ENCODE assay signal across 15 cellular contexts in the genomic region with DNA sequence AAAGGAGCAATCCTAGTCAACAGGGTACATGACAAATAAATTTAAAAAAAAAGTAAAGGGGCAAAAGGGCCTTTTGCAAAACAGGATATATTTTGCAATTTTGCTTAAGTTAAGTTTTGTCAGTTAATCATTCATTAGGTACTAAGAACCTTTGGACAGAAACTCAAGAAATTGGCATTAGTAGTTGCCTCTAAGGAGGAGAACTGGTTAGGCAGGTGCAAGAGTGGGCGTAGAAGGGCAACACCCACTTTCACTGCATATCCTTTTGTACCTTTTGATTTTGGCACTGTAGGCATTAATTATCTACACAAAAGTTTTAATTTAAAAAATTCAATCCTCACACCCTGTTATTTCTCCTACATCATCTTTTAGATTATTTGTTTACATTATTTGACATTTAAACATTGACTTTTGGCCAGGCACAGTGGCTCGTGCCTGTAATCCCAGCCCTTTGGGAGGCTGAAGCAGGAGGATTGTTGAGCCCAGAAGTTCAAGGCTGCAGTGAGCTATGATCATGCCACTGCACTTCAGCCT. TPM values are rescaled to one million over a fixed set of nuclear protein-coding genes. Genes with fewer than 3 reads are reported as not detected.
DNase-seq lines count a peak whose midpoint lies in the region; ATAC-seq, FAIRE-seq and TF ChIP-seq lines count a peak whose summit lies in the region.
"Had no signal": no experiment of that assay in that cellular context is flagged by ENCODE, and none has a peak within 500 bp of the region (broad histone marks: within the 10 kb centered on the region; RNA-seq: fewer than 3 reads in every experiment).

No MANE protein-coding gene starts in this region.

- peaks cover 2% of the 10 kb centered on the region for H3K36me3 Mint-ChIP-seq in activated CD4-positive, alpha-beta T cell treated with anti-CD3 and anti-CD28 coated beads, Interleukin-2, amount 10 ng/mL, durations not matched to agents 7 days and 5 days (ENCODE audit: low read depth)
- H3K36me3 Mint-ChIP-seq: activated naive CD8-positive, alpha-beta T cell treated with anti-CD3 and anti-CD28 coated beads, Interleukin-2, amount 10 ng/mL, durations not matched to agents 7 days and 5 days had no signal

- no peak for DNase-seq in activated CD4-positive, alpha-beta T cell treated with anti-CD3 and anti-CD28 coated beads, Interleukin-2, amount 10 ng/mL, durations not matched to agents 7 days and 5 days
- DNase-seq in activated CD4-positive, alpha-beta T cell treated with anti-CD3 and anti-CD28 coated beads for 48 hours, result no peak
- DNase-seq in bronchial epithelial cell (ENCODE audit: low read depth) (peak; percentile 51), lung (ENCODE audit: low spot score) (peak; percentile 65), HTR-8/SVneo (ENCODE audit: insufficient read length, low spot score) (no peak), NCI-H82 (lab: John Stamatoyannopoulos, UW) (no peak), trophoblast cell (no peak)
- DNase-seq: activated naive CD8-positive, alpha-beta T cell treated with anti-CD3 and anti-CD28 coated beads, Interleukin-2, amount 10 ng/mL, durations not matched to agents 7 days and 5 days; CD8-positive, alpha-beta memory T cell; lower lobe of right lung; NCI-H2171 treated with DMSO at 0.1 percent for 48 hours; stimulated activated naive CD8-positive, alpha-beta T cell treated with anti-CD3 and anti-CD28 coated beads, Interleukin-15, Interleukin-2, amounts not matched to agents 100 U/mL and 50 U/mL, for 24 hours had no signal

- H4K8ac ChIP-seq in trophoblast cell (ENCODE audit: low read depth, low read length), result no peak overlapping the region

- H3K9me3 Mint-ChIP-seq in activated CD4-positive, alpha-beta T cell treated with anti-CD3 and anti-CD28 coated beads, Interleukin-2, amount 10 ng/mL, durations not matched to agents 7 days and 5 days, result no peaks in the 10 kb centered on the region
- H3K9me3 Mint-ChIP-seq: activated naive CD8-positive, alpha-beta T cell treated with anti-CD3 and anti-CD28 coated beads, Interleukin-2, amount 10 ng/mL, durations not matched to agents 7 days and 5 days; CD8-positive, alpha-beta memory T cell had no signal

- H2AK5ac ChIP-seq in trophoblast cell (ENCODE audit: low read length), result no peak overlapping the region

- H3K4me3 ChIP-seq in bronchial epithelial cell (ENCODE audit: low read depth, low read length), result no peak overlapping the region
- no peak overlapping the region for H3K4me3 ChIP-seq in lung
- no peak overlapping the region for H3K4me3 ChIP-seq in trophoblast cell (ENCODE audit: low read depth, low read length)
- H3K4me3 ChIP-seq: lower lobe of right lung had no signal

- H3K27me3 ChIP-seq in bronchial epithelial cell (ENCODE audit: control insufficient read depth, insufficient read depth, low read length) (no peaks in the 10 kb centered on the region), lung (ENCODE audit: control insufficient read depth, insufficient read depth) (no peaks in the 10 kb centered on the region), trophoblast cell (ENCODE audit: insufficient read depth, low read length) (peaks cover 3% of the 10 kb centered on the region)

- CTCF ChIA-PET in activated CD4-positive, alpha-beta T cell treated with anti-CD3 and anti-CD28 coated beads, Interleukin-2, amount 10 ng/mL, durations not matched to agents 7 days and 5 days (lab: Charles Lee), result no interaction called here

- H3K9ac ChIP-seq in trophoblast cell (ENCODE audit: low read length), result no peak overlapping the region

- peak overlapping the region; percentile 33 for H3K27ac Mint-ChIP-seq in activated CD4-positive, alpha-beta T cell treated with anti-CD3 and anti-CD28 coated beads, Interleukin-2, amount 10 ng/mL, durations not matched to agents 7 days and 5 days
- H3K27ac Mint-ChIP-seq: activated naive CD8-positive, alpha-beta T cell treated with anti-CD3 and anti-CD28 coated beads, Interleukin-2, amount 10 ng/mL, durations not matched to agents 7 days and 5 days had no signal

- no peak for ATAC-seq in lung (ENCODE audit: insufficient read depth, low FRiP score)
- no peak for ATAC-seq in HG02623 (IDR thresholded peaks at IDR 0.05; ENCODE audit: unreplicated experiment)
- ATAC-seq: stimulated activated naive CD8-positive, alpha-beta T cell treated with anti-CD3 and anti-CD28 coated beads, Interleukin-15, Interleukin-2, amounts not matched to agents 100 U/mL and 50 U/mL, for 24 hours had no signal

- no peak overlapping the region for H3K18ac ChIP-seq in trophoblast cell (ENCODE audit: low read length)

- 64 to 71% methylated on average over 2 of the region's 2 CpGs for WGBS in lung, 2 donors
- no CpG with 5 or more reads among the region's 2 CpGs for WGBS in trophoblast cell (ENCODE audit: extremely low coverage, insufficient coverage, insufficient read length)

- peaks cover 4% of the 10 kb centered on the region for H3K4me1 Mint-ChIP-seq in activated CD4-positive, alpha-beta T cell treated with anti-CD3 and anti-CD28 coated beads, Interleukin-2, amount 10 ng/mL, durations not matched to agents 7 days and 5 days

- H3K23ac ChIP-seq in trophoblast cell (ENCODE audit: low read length), result no peak overlapping the region

- H2BK12ac ChIP-seq in trophoblast cell (ENCODE audit: low read length), result no peak overlapping the region

- H3K4me1 ChIP-seq in lung (ENCODE audit: control insufficient read depth in 2 of 2, insufficient read depth in 2 of 2, low read length in 2 of 2) (peaks cover 3% of the 10 kb centered on the region in 2 donors), trophoblast cell (ENCODE audit: control insufficient read depth in 1 of 2, insufficient read depth in 2 of 2, low read length in 2 of 2) (no peaks in the 10 kb centered on the region)

- no peak overlapping the region for H2AFZ ChIP-seq in trophoblast cell (ENCODE audit: insufficient read depth, low read length, poor library complexity)

- FAIRE-seq in bronchial epithelial cell (lab: Jason Lieb, UNC), result no peak
- FAIRE-seq in HTR-8/SVneo (lab: Jason Lieb, UNC), result no peak
- FAIRE-seq: H54 had no signal

- H4K91ac ChIP-seq in trophoblast cell (ENCODE audit: low read depth, low read length), result no peak overlapping the region

- no peak overlapping the region for H2BK5ac ChIP-seq in trophoblast cell (ENCODE audit: low read depth, low read length, poor library complexity)

- no peak overlapping the region for H3K4ac ChIP-seq in trophoblast cell (ENCODE audit: low read depth, low read length)

- H3K27me3 Mint-ChIP-seq in activated CD4-positive, alpha-beta T cell treated with anti-CD3 and anti-CD28 coated beads, Interleukin-2, amount 10 ng/mL, durations not matched to agents 7 days and 5 days, result peaks cover 49% of the 10 kb centered on the region

- no peak overlapping the region for H3K4me2 ChIP-seq in trophoblast cell (ENCODE audit: low read length)

- H3K27ac ChIP-seq in lung (ENCODE audit: low read depth in 1 of 2, low read length in 1 of 2) (peak overlapping the region in 1 of 2 donors; percentile 31), trophoblast cell (ENCODE audit: low read depth, low read length) (no peak overlapping the region)
- H3K27ac ChIP-seq: epithelial cell of prostate had no signal

- H3K36me3 ChIP-seq in bronchial epithelial cell (ENCODE audit: control insufficient read depth, insufficient read depth, low read length), result no peaks in the 10 kb centered on the region
- H3K36me3 ChIP-seq in lung (ENCODE audit: control insufficient read depth in 2 of 2, insufficient read depth in 2 of 2, low read length in 2 of 2), result no peaks in the 10 kb centered on the region
- H3K36me3 ChIP-seq in trophoblast cell (ENCODE audit: control insufficient read depth in 1 of 2, insufficient read depth in 2 of 2, low read length in 2 of 2), result no peaks in the 10 kb centered on the region
- H3K36me3 ChIP-seq: lower lobe of right lung had no signal

- peaks cover 4% of the 10 kb centered on the region for H3K79me1 ChIP-seq in trophoblast cell (ENCODE audit: low read length)

- no peak overlapping the region for H3K4me3 Mint-ChIP-seq in activated CD4-positive, alpha-beta T cell treated with anti-CD3 and anti-CD28 coated beads, Interleukin-2, amount 10 ng/mL, durations not matched to agents 7 days and 5 days
- H3K4me3 Mint-ChIP-seq: activated naive CD8-positive, alpha-beta T cell treated with anti-CD3 and anti-CD28 coated beads, Interleukin-2, amount 10 ng/mL, durations not matched to agents 7 days and 5 days; CD8-positive, alpha-beta memory T cell had no signal

- TF ChIP-seq CTCF in bronchial epithelial cell (IDR thresholded peaks at IDR 0.05; ENCODE audit: insufficient read depth, low read length, severe bottlenecking) (no peak), lung (IDR thresholded peaks at IDR 0.05; ENCODE audit: control extremely low read depth, extremely low read depth) (no peak)

- H4K12ac ChIP-seq in trophoblast cell (ENCODE audit: low read depth, low read length), result no peak overlapping the region

- no peak overlapping the region for H2BK120ac ChIP-seq in trophoblast cell (ENCODE audit: insufficient read depth, low read length, poor library complexity)

- H3K14ac ChIP-seq in trophoblast cell (ENCODE audit: low read length), result no peak overlapping the region

- POLR2A ChIA-PET in activated CD4-positive, alpha-beta T cell treated with anti-CD3 and anti-CD28 coated beads, Interleukin-2, amount 10 ng/mL, durations not matched to agents 7 days and 5 days (lab: Charles Lee), result no interaction called here

- H3K9me3 ChIP-seq in lung (ENCODE audit: control insufficient read depth in 2 of 2, insufficient read depth in 1 of 2, low read length in 1 of 2) (no peaks in the 10 kb centered on the region), trophoblast cell (ENCODE audit: insufficient read depth, low read depth, low read length) (no peaks in the 10 kb centered on the region)
- H3K9me3 ChIP-seq: lower lobe of right lung had no signal

- no peaks in the 10 kb centered on the region for H3K79me2 ChIP-seq in trophoblast cell (ENCODE audit: control insufficient read depth, insufficient read depth, low read length, poor library complexity)

RNA-seq across cellular contexts. Expression of gene DDAH1, which starts 4.3 kb away (rescaled TPM):
- total RNA-seq in activated CD4-positive, alpha-beta T cell treated with anti-CD3 and anti-CD28 coated beads, Interleukin-2, amount 10 ng/mL, durations not matched to agents 7 days and 5 days, result not detected
- total RNA-seq in bronchial epithelial cell (1.2 and 1.6 TPM in 2 replicates), lung (10 to 100 TPM; 48.3 to 57.2 TPM)
- polyA plus RNA-seq in lung, result 10 to 100 TPM; 13.6 to 29.1 TPM
- 25.8 and 27.4 TPM in 2 replicates for polyA plus RNA-seq in trophoblast cell (2013)
- total RNA-seq: activated naive CD8-positive, alpha-beta T cell treated with anti-CD3 and anti-CD28 coated beads, Interleukin-2, amount 10 ng/mL, durations not matched to agents 7 days and 5 days; CD8-positive, alpha-beta memory T cell had no signal
- polyA plus RNA-seq: CD8-positive, alpha-beta memory T cell had no signal

Comparison
In these comparisons a context has a peak if more than half of its experiments do, and no peak if none do; other contexts are left out.
1. DNase-seq: peak in bronchial epithelial cell (single experiment) and lung (single experiment); none in activated CD4-positive, alpha-beta T cell treated with anti-CD3 and anti-CD28 coated beads, Interleukin-2, amount 10 ng/mL, durations not matched to agents 7 days and 5 days (single experiment), activated CD4-positive, alpha-beta T cell treated with anti-CD3 and anti-CD28 coated beads for 48 hours (single experiment), HTR-8/SVneo (single experiment), NCI-H82 (single experiment) and trophoblast cell (0 of 2).
2. RNA of gene DDAH1, which starts 4.3 kb away (total RNA-seq): 48.3 to 57.2 TPM in lung; 1.2 to 1.6 TPM in bronchial epithelial cell and not detected in activated CD4-positive, alpha-beta T cell treated with anti-CD3 and anti-CD28 coated beads, Interleukin-2, amount 10 ng/mL, durations not matched to agents 7 days and 5 days; every median in the first group is over 10 times any median in the second.